ENCODE assay signal across 10 cellular contexts in the genomic region with DNA sequence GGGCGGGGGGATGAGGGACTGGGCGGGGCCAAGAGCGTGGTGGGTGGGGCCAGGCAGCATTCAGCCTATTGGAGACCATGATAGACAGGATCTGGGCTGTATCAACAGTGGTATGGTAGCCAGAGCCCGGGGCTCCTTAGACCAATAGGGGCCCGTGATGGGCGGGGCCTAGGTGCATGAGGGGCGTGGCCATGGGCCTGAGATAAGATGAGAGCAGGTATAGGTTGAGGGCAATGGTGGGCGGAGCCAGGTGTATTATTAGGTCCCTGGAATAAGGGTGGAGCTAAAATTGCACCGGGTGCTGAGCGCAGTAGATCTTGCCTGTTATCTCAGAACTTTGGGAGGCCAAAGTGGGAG. TPM values are rescaled to one million over a fixed set of nuclear protein-coding genes. Genes with fewer than 3 reads are reported as not detected.
A peak's percentile ranks its signal among the peaks of the same experiment; 100 is the strongest.
DNase-seq lines count a peak whose midpoint lies in the region; FAIRE-seq and TF ChIP-seq lines count a peak whose summit lies in the region.
"Had no signal": no experiment of that assay in that cellular context is flagged by ENCODE, and none has a peak within 500 bp of the region (broad histone marks: within the 10 kb centered on the region; RNA-seq: fewer than 3 reads in every experiment).

No MANE protein-coding gene starts in this region.

- POLR2A ChIA-PET in OCI-LY7 (lab: Charles Lee) = no interaction called here

- TF ChIP-seq POLR2A in esophagus muscularis mucosa (IDR thresholded peaks at IDR 0.05; ENCODE audit: low read depth) = no peak

- H3K4me3 ChIP-seq in OCI-LY7 (ENCODE audit: low read depth, low read length, poor library complexity, severe bottlenecking) (no peak overlapping the region), small intestine (ENCODE audit: low read depth in 1 of 2, low read length in 2 of 2) (no peak overlapping the region), esophagus muscularis mucosa (no peak overlapping the region)

- WGBS in small intestine, 3 donors = 40 to 67% (median 54%) methylated on average over 10 of the region's 10 CpGs
- WGBS in esophagus muscularis mucosa = 69% methylated on average over 10 of the region's 10 CpGs

- H3K27ac ChIP-seq in OCI-LY7 (ENCODE audit: low read depth, low read length, poor library complexity, severe bottlenecking) = no peak overlapping the region
- H3K27ac ChIP-seq in small intestine (ENCODE audit: low read depth in 1 of 2, low read length in 1 of 2) = no peak overlapping the region
- H3K27ac ChIP-seq in esophagus muscularis mucosa (replicated peaks in 1 of 4) = no peak overlapping the region

- no TSS peak for BruUV-seq in OCI-LY7 (replicated peaks; lab: Mats Ljungman, UMichigan)

- H3K4me1 ChIP-seq in OCI-LY7 (ENCODE audit: insufficient read depth, low read length, poor library complexity, severe bottlenecking) (peaks cover 29% of the 10 kb centered on the region), small intestine (ENCODE audit: control insufficient read depth in 2 of 2, insufficient read depth in 1 of 2, low read depth in 1 of 2, low read length in 1 of 2) (peaks cover 0 to 8% of the 10 kb centered on the region in 2 donors), esophagus muscularis mucosa (peaks cover 16 to 30% (median 20%) of the 10 kb centered on the region in 4 donors)

- no peak for FAIRE-seq in small intestine (lab: Jason Lieb, UNC)

- no peaks in the 10 kb centered on the region; the same call in 1 of the 2 replicates for H4K20me1 ChIP-seq in OCI-LY7 (ENCODE audit: insufficient read depth, low read length)

- H2AFZ ChIP-seq in OCI-LY7 (ENCODE audit: low read length) = no peak overlapping the region

- H3K9me2 ChIP-seq in OCI-LY7 (ENCODE audit: insufficient read depth, low read length) = no peaks in the 10 kb centered on the region

- no peak for TF ChIP-seq EP300 in esophagus muscularis mucosa (IDR thresholded peaks at IDR 0.05)

- 0 out of 2 replicates have a peak, but pooled peaks cover 5% of the 10 kb centered on the region for H3K79me2 ChIP-seq in OCI-LY7 (ENCODE audit: insufficient read depth, low read depth, low read length)

- H3K36me3 ChIP-seq in OCI-LY7 (ENCODE audit: insufficient read depth, low read length) (peaks cover 18% of the 10 kb centered on the region; the same call in 1 of the 2 replicates), small intestine (ENCODE audit: control insufficient read depth in 2 of 2, insufficient read depth in 2 of 2, low read length in 2 of 2) (no peaks in the 10 kb centered on the region), esophagus muscularis mucosa (peaks cover 0 to 7% (median 3%) of the 10 kb centered on the region in 4 donors)

- intact Hi-C loops in OCI-LY7 (cut with micrococcal nuclease; ENCODE audit: unreplicated experiment) (no loop called here), esophagus muscularis mucosa (cut with DNase I) (no loop called here)

- no peak overlapping the region for H3K4me2 ChIP-seq in OCI-LY7 (ENCODE audit: low read length)

- H3K27me3 ChIP-seq in small intestine (ENCODE audit: control insufficient read depth in 2 of 2, insufficient read depth in 2 of 2, low read length in 2 of 2) (no peaks in the 10 kb centered on the region), esophagus muscularis mucosa (peaks cover 0 to 11% (median 0%) of the 10 kb centered on the region in 4 donors)

- H3K9me3 ChIP-seq in OCI-LY7 (ENCODE audit: low read length) (no peaks in the 10 kb centered on the region), small intestine (ENCODE audit: control insufficient read depth, low read depth) (no peaks in the 10 kb centered on the region), esophagus muscularis mucosa (no peaks in the 10 kb centered on the region)

- peak; percentile 71 for DNase-seq in NCI-H2029 (lab: John Stamatoyannopoulos, UW)
- DNase-seq in NCI-H2029 treated with DMSO at 0.1 percent for 48 hours (lab: John Stamatoyannopoulos, UW) = no peak
- DNase-seq in OCI-LY7 (ENCODE audit: low spot score) = peak; percentile 99
- DNase-seq in activated naive CD4-positive, alpha-beta T cell treated with anti-CD3 and anti-CD28 coated beads, Interleukin-2, amount 50 U/mL, for 16 hours = peak; percentile 71
- DNase-seq in small intestine = peak; percentile 59
- no peak for DNase-seq in foreskin melanocyte
- no peak for DNase-seq in esophagus muscularis mucosa (ENCODE audit: extremely low spot score)
- no peak for DNase-seq in NCI-H1417 treated with DMSO at 0.1 percent for 48 hours (lab: John Stamatoyannopoulos, UW)

- CTCF ChIA-PET in OCI-LY7 (lab: Charles Lee; ENCODE audit: unreplicated experiment) = interaction anchor here (0.6 kb wide), 1 partner anchor 172 kb away, joined by 3 read pairs; no protein-coding TSS in a partner anchor

- TF ChIP-seq CTCF in OCI-LY7 (conservative IDR thresholded peaks at IDR 0.05; ENCODE audit: low read length) (no peak), esophagus muscularis mucosa (IDR thresholded peaks at IDR 0.05) (no peak)

RNA-seq across cellular contexts. Expression of a gene that starts 5.3 kb away (rescaled TPM):
- total RNA-seq in OCI-LY7 (2014; rRNA removed; shearing (Covaris generic)) = 22.5 and 43.3 TPM in 2 replicates
- total RNA-seq in OCI-LY7 (2022) (66.6 and 74.4 TPM in 2 replicates), esophagus muscularis mucosa (1 to 10 TPM; 3.9 to 9.5 (median 6.9) TPM)
- 10 to 100 TPM in 2 of 3 donors, 1 to 10 TPM in 1; 6.2 to 60.3 (median 34.2) TPM for polyA plus RNA-seq in small intestine

RNA-seq across cellular contexts. Expression of a gene that starts 18.8 kb away (rescaled TPM):
- total RNA-seq in OCI-LY7 (2014; rRNA removed; shearing (Covaris generic)) = 51.5 and 73.7 TPM in 2 replicates
- total RNA-seq in OCI-LY7 (2022) (126 and 127 TPM in 2 replicates), esophagus muscularis mucosa (10 to 100 TPM; 47.3 to 98.1 (median 81.3) TPM)
- polyA plus RNA-seq in small intestine = 10 to 100 TPM; 14.5 to 34.4 (median 26.2) TPM

RNA-seq across cellular contexts. Expression of a gene that starts 21.7 kb away (rescaled TPM):
- total RNA-seq in OCI-LY7 (2014; rRNA removed; shearing (Covaris generic)) = 132 and 135 TPM in 2 replicates
- total RNA-seq in OCI-LY7 (2022) = 138 and 143 TPM in 2 replicates
- polyA plus RNA-seq in small intestine = 10 to 100 TPM; 34.3 to 81.1 (median 62.6) TPM
- 10 to 100 TPM; 17.8 to 28.3 (median 21.2) TPM for total RNA-seq in esophagus muscularis mucosa

RNA-seq across cellular contexts. Expression of a gene that starts 23.9 kb away (rescaled TPM):
- total RNA-seq in OCI-LY7 (2014; rRNA removed; shearing (Covaris generic)) = not detected in 2 replicates
- total RNA-seq in OCI-LY7 (2022) (not detected in 2 replicates), esophagus muscularis mucosa (not detected)
- polyA plus RNA-seq in small intestine = not detected
- total RNA-seq: skeletal muscle tissue had no signal
- polyA plus RNA-seq: AG04450 had no signal

RNA-seq across cellular contexts. Expression of a gene that starts 24.3 kb away (rescaled TPM):
- 131 and 169 TPM in 2 replicates for total RNA-seq in OCI-LY7 (2014; rRNA removed; shearing (Covaris generic))
- total RNA-seq in OCI-LY7 (2022) (195 and 204 TPM in 2 replicates), esophagus muscularis mucosa (100 to 1,000 TPM; 129 to 187 (median 160) TPM)
- 100 to 1,000 TPM; 153 to 313 (median 219) TPM for polyA plus RNA-seq in small intestine

Comparison
In these comparisons a context has a peak if more than half of its experiments do, and no peak if none do; other contexts are left out.
1. DNase-seq: peak in NCI-H2029 (single experiment), OCI-LY7 (single experiment), activated naive CD4-positive, alpha-beta T cell treated with anti-CD3 and anti-CD28 coated beads, Interleukin-2, amount 50 U/mL, for 16 hours (single experiment) and small intestine (single experiment); none in NCI-H2029 treated with DMSO at 0.1 percent for 48 hours (single experiment), foreskin melanocyte (single experiment), esophagus muscularis mucosa (single experiment) and NCI-H1417 treated with DMSO at 0.1 percent for 48 hours (single experiment).
2. RNA of a gene that starts 21.7 kb away (total RNA-seq): 132 to 143 TPM in OCI-LY7; 17.8 to 28.3 TPM in esophagus muscularis mucosa; every median in the first group is over 4 times any median in the second.